Comparison of ENCODE assay signal across 8 cellular contexts in genomic region chr3:115658337-115659181, GRCh38. TPM values are rescaled to one million over a fixed set of nuclear protein-coding genes. Genes with fewer than 3 reads are reported as not detected.
DNase-seq lines count a peak whose midpoint lies in the region; ATAC-seq and TF ChIP-seq lines count a peak whose summit lies in the region.

No MANE protein-coding gene starts in this region.

- peak; percentile 90 for ATAC-seq in HG03354 (IDR thresholded peaks at IDR 0.05; ENCODE audit: poor library complexity, severe bottlenecking, unreplicated experiment)

- TF ChIP-seq CTCF in AG10803 (conservative IDR thresholded peaks at IDR 0.05; ENCODE audit: low read length) = no peak

- DNase-seq in AG10803 (ENCODE audit: low read depth) = peak; percentile 81
- peak; percentile 61 for DNase-seq in NCI-H510A (lab: John Stamatoyannopoulos, UW)
- DNase-seq in activated CD8-positive, alpha-beta memory T cell treated with anti-CD3 and anti-CD28 coated beads for 1 hour (ENCODE audit: extremely low read depth in 1 of 2, low read depth in 1 of 2) = peak; percentile 32 to 61
- DNase-seq in effector CD8-positive, alpha-beta T cell (lab: John Stamatoyannopoulos, UW) = peak; percentile 39
- DNase-seq in lung microvascular endothelial cell (ENCODE audit: low read depth in 2 of 2) = peak; percentile 63 to 89
- peak; percentile 36 to 55 (median 37) for DNase-seq in stimulated activated CD4-positive, alpha-beta T cell treated with anti-CD3 and anti-CD28 coated beads, TNF-alpha, amount 100 ng/mL, for 4 hours (ENCODE audit: low read depth in 3 of 3)

- H3K4me3 ChIP-seq in AG10803 (ENCODE audit: low read length) = peak overlapping the region; percentile 70

- TF ChIP-seq POLR2A in GM19099 (IDR thresholded peaks at IDR 0.05; ENCODE audit: extremely low read depth, insufficient read length, low read depth) = peak; percentile 56

RNA-seq across cellular contexts. Expression of gene GAP43, which starts 35.2 kb away (rescaled TPM):
- not detected in 2 replicates for total RNA-seq in lung microvascular endothelial cell

Comparison
In these comparisons a context has a peak if more than half of its experiments do, and no peak if none do; other contexts are left out.
1. Peak in every context shown above with its lines: DNase-seq, ATAC-seq and H3K4me3 ChIP-seq.